8 cellular contexts compared by ENCODE assay signal in the genomic region with DNA sequence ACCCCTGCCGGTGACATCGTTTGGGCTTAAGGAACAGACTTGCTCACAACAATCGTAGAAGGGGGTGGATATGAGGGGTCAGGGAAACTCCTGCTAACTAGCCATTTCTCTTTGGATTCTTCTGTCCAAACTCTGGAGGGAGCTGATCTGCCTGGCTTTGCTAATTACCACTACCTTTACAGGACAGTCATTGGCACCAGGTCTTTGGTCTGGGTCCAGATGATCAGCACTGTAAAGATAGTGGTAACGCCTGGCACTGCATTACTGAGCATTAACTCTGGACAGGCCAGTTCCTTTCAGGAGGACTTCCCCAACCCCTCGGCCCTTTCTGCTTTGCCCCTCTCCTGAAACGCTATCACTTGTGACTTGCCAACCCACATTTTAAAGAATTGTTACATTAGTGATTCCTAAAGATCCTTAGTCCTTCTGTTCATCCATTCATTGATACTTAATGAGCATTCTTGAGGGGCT. TPM values are rescaled to one million over a fixed set of nuclear protein-coding genes. Genes with fewer than 3 reads are reported as not detected.
A peak's percentile ranks its signal among the peaks of the same experiment; 100 is the strongest.
DNase-seq lines count a peak whose midpoint lies in the region; ATAC-seq and TF ChIP-seq lines count a peak whose summit lies in the region.

No MANE protein-coding gene starts in this region.

- CTCF ChIA-PET in A673 (lab: Charles Lee) = no interaction called here

- POLR2A ChIA-PET in A673 (lab: Charles Lee; ENCODE audit: low non-redundant PET) = no interaction called here

- H3K9ac ChIP-seq in Karpas-422 (ENCODE audit: low read length) = peak overlapping the region; percentile 98

- H3K9me3 ChIP-seq in A673 (ENCODE audit: low read depth, low read length, poor library complexity, severe bottlenecking) (no peaks in the 10 kb centered on the region), Karpas-422 (ENCODE audit: low read length) (no peaks in the 10 kb centered on the region), mononuclear cell (ENCODE audit: low read depth, low read length) (no peaks in the 10 kb centered on the region)

- intact Hi-C loops in A673 (cut with micrococcal nuclease; ENCODE audit: unreplicated experiment) = no loop called here

- ATAC-seq in HG03039 (IDR thresholded peaks at IDR 0.05; ENCODE audit: unreplicated experiment) (no peak), GM18907 (IDR thresholded peaks at IDR 0.05; ENCODE audit: unreplicated experiment) (no peak)

- H3K4me3 ChIP-seq in A673 (ENCODE audit: low read depth, low read length, poor library complexity, severe bottlenecking) (peak overlapping the region; percentile 78), Karpas-422 (ENCODE audit: low read length) (peak overlapping the region; percentile 96), mononuclear cell (ENCODE audit: low read length) (peak overlapping the region; percentile 87)

- H3K79me2 ChIP-seq in Karpas-422 (ENCODE audit: low read length) = peaks cover 69% of the 10 kb centered on the region

- H3K27ac ChIP-seq in A673 (ENCODE audit: low read depth, low read length, poor library complexity, severe bottlenecking) (peak overlapping the region; percentile 79), Karpas-422 (ENCODE audit: low read length) (peak overlapping the region; percentile 78; the same call in 1 of the 2 replicates), cingulate gyrus (ENCODE audit: low read depth, low read length) (peak overlapping the region; percentile 86)

- H3K36me3 ChIP-seq in A673 (ENCODE audit: insufficient read depth, low read length, poor library complexity, severe bottlenecking) (peaks cover 3% of the 10 kb centered on the region), Karpas-422 (ENCODE audit: insufficient read depth, low read length) (peaks cover 17% of the 10 kb centered on the region)

- no peaks in the 10 kb centered on the region for H3K9me2 ChIP-seq in Karpas-422 (replicated peaks; ENCODE audit: insufficient read depth, low read length)

- no peaks in the 10 kb centered on the region for H3K27me3 ChIP-seq in A673 (replicated peaks; ENCODE audit: insufficient read depth, low read depth, low read length, poor library complexity)
- H3K27me3 ChIP-seq in Karpas-422 (ENCODE audit: low read length) = no peaks in the 10 kb centered on the region
- no peaks in the 10 kb centered on the region for H3K27me3 ChIP-seq in mononuclear cell (ENCODE audit: insufficient read depth, low read length)

- DNase-seq in A673 (ENCODE audit: low spot score) (no peak), Karpas-422 (no peak), C1 segment of cervical spinal cord (lab: John Stamatoyannopoulos, UW) (no peak), NCI-H1694 (lab: John Stamatoyannopoulos, UW) (no peak)

- peak overlapping the region; percentile 93 for H3K4me2 ChIP-seq in Karpas-422 (ENCODE audit: low read depth, low read length, poor library complexity, severe bottlenecking)

- H2AFZ ChIP-seq in Karpas-422 (ENCODE audit: low read length) = no peak overlapping the region

- H3K4me1 ChIP-seq in A673 (ENCODE audit: insufficient read depth, low read length, poor library complexity, severe bottlenecking) (no peaks in the 10 kb centered on the region), Karpas-422 (ENCODE audit: low read length) (peaks cover 41% of the 10 kb centered on the region), mononuclear cell (ENCODE audit: insufficient read depth, low read length) (peaks cover 53% of the 10 kb centered on the region)

- no peak for TF ChIP-seq CTCF in A673 (conservative IDR thresholded peaks at IDR 0.05; ENCODE audit: low read depth, low read length)

- BruUV-seq in A673 (replicated peaks; lab: Mats Ljungman, UMichigan) = TSS peak; percentile 57

- peaks cover 13% of the 10 kb centered on the region; the same call in 1 of the 2 replicates for H4K20me1 ChIP-seq in Karpas-422 (ENCODE audit: insufficient read depth, low read depth, low read length)

RNA-seq across cellular contexts. Expression of gene UQCC5, which starts 0.8 kb away (rescaled TPM):
- 10.3 and 14.4 TPM in 2 replicates for total RNA-seq in A673 (2021)
- 23.4 and 29.7 TPM in 2 replicates for total RNA-seq in Karpas-422 (2014; rRNA removed; shearing (Covaris generic); ENCODE audit: low replicate concordance)
- total RNA-seq in mononuclear cell = 1.2 TPM

RNA-seq across cellular contexts. Expression of gene NT5DC2, which starts 3.5 kb away (rescaled TPM):
- total RNA-seq in A673 (2021) (108 and 147 TPM in 2 replicates), mononuclear cell (0.73 TPM)
- total RNA-seq in Karpas-422 (2014; rRNA removed; shearing (Covaris generic); ENCODE audit: low replicate concordance) = 46.5 and 47.8 TPM in 2 replicates

RNA-seq across cellular contexts. Expression of gene STAB1, which starts 42.1 kb away (rescaled TPM):
- total RNA-seq in A673 (2021) (0.41 TPM in 1 of 2 replicates, not detected in the other), mononuclear cell (42.6 TPM)
- total RNA-seq in Karpas-422 (2014; rRNA removed; shearing (Covaris generic); ENCODE audit: low replicate concordance) = not detected in 2 replicates

Comparison
In these comparisons a context has a peak if more than half of its experiments do, and no peak if none do; other contexts are left out.
1. RNA of gene NT5DC2, which starts 3.5 kb away (total RNA-seq): 108 to 147 TPM in A673 and 46.5 to 47.8 TPM in Karpas-422; 0.73 TPM in mononuclear cell (single experiment); every median in the first group is over 10 times any median in the second.
2. RNA of gene STAB1, which starts 42.1 kb away (total RNA-seq): 42.6 TPM in mononuclear cell (single experiment); 0.41 TPM in A673 and not detected in Karpas-422; every median in the first group is over 10 times any median in the second.
3. Peak in every context shown above with its lines, with median percentiles within 50 percentile points of each other: H3K27ac ChIP-seq and H3K4me3 ChIP-seq.